Comparison of ENCODE assay signal across 28 cellular contexts in the genomic region with DNA sequence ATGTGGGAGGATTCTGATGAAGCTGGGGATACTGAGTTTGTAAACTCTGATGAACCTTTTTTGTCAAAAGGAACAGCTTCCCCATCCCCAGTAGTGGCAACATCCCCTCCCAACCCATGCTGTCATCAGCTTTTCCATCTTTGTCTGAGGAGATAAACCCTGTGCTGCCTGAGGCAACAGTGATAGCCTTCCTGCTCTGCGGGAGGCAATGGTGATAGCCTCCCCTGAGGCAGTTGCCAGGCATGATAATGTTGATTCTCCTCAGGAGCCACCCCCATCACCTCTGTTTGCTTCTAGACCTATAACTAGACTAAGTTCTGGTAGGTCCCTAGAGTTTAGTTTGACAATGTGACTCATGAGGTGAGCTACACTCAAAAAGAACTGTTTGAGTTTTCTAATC.
"Had no signal": no experiment of that assay in that cellular context is flagged by ENCODE, and none has a peak within 500 bp of the region (broad histone marks: within the 10 kb centered on the region; RNA-seq: fewer than 3 reads in every experiment).

No MANE protein-coding gene starts in this region.

- H3K36me3 Mint-ChIP-seq: natural killer cell; stimulated activated memory B cell treated with anti-CD40 and anti-IgM and Interleukin-4, amounts not matched to agents 10 μg/mL and 1 μg/mL and 100 μg/mL, for 72 hours had no signal

- H3K27ac Mint-ChIP-seq: natural killer cell; nephron; neural progenitor cell; progenitor cell of endocrine pancreas; stimulated activated memory B cell treated with anti-CD40 and anti-IgM and Interleukin-4, amounts not matched to agents 10 μg/mL and 1 μg/mL and 100 μg/mL, for 72 hours; stimulated activated naive CD8-positive, alpha-beta T cell treated with anti-CD3 and anti-CD28 coated beads, Interleukin-15, amount 100 ng/mL, for 72 hours had no signal

- H3K36me3 ChIP-seq: neural progenitor cell, ovary, right lobe of liver, sigmoid colon, suprapubic skin, tibial artery, transverse colon, upper lobe of left lung, vagina had no signal

- H3K4me3 Mint-ChIP-seq: natural killer cell; nephron; neural progenitor cell; stimulated activated memory B cell treated with anti-CD40 and anti-IgM and Interleukin-4, amounts not matched to agents 10 μg/mL and 1 μg/mL and 100 μg/mL, for 72 hours; stimulated activated naive CD8-positive, alpha-beta T cell treated with anti-CD3 and anti-CD28 coated beads, Interleukin-15, amount 100 ng/mL, for 72 hours had no signal

- H3K9ac ChIP-seq: neural progenitor cell, parathyroid adenoma had no signal

- H3K4me1 Mint-ChIP-seq: natural killer cell; nephron; neural progenitor cell; stimulated activated memory B cell treated with anti-CD40 and anti-IgM and Interleukin-4, amounts not matched to agents 10 μg/mL and 1 μg/mL and 100 μg/mL, for 72 hours; stimulated activated naive CD8-positive, alpha-beta T cell treated with anti-CD3 and anti-CD28 coated beads, Interleukin-15, amount 100 ng/mL, for 72 hours had no signal

- DNase-seq: natural killer cell; occipital lobe; ovary; posterior cingulate gyrus; psoas muscle; right cardiac atrium; right lobe of liver; sigmoid colon; small intestine; stimulated activated CD4-positive, alpha-beta T cell treated with anti-CD3 and anti-CD28 coated beads, Interleukin-15, amount 100 ng/mL, for 24 hours; stimulated activated CD4-positive, alpha-beta T cell treated with anti-CD3 and anti-CD28 coated beads, Interleukin-4, amount 100 ng/mL, for 1 hour; stimulated activated CD4-positive, alpha-beta T cell treated with anti-CD3 and anti-CD28 coated beads, Interleukin-4, amount 100 ng/mL, for 4 hours; stimulated activated CD8-positive, alpha-beta memory T cell treated with anti-CD3 and anti-CD28 coated beads, Interleukin-4, amount 100 ng/mL, for 48 hours; stimulated activated naive CD4-positive, alpha-beta T cell; stimulated activated naive CD8-positive, alpha-beta T cell treated with anti-CD3 and anti-CD28 coated beads, Interleukin-15, amount 100 ng/mL, for 72 hours; stimulated activated naive CD8-positive, alpha-beta T cell treated with anti-CD3 and anti-CD28 coated beads, Interleukin-15, Interleukin-2, amounts not matched to agents 100 U/mL and 50 U/mL, for 24 hours; substantia nigra; testis; tibial artery; transverse colon; upper lobe of left lung had no signal

- H3K27ac ChIP-seq: neural progenitor cell, ovary, parathyroid adenoma, psoas muscle, right lobe of liver, sigmoid colon, suprapubic skin, testis, tibial artery, transverse colon, upper lobe of left lung, vagina had no signal

- H3K4me1 ChIP-seq: neural progenitor cell, parathyroid adenoma, psoas muscle, right lobe of liver, sigmoid colon, suprapubic skin, testis, tibial artery, transverse colon, upper lobe of left lung, vagina had no signal

- H3K27me3 ChIP-seq: neural progenitor cell, ovary, right lobe of liver, sigmoid colon, suprapubic skin, testis, tibial artery, transverse colon, upper lobe of left lung, vagina had no signal

- H3K27me3 Mint-ChIP-seq: progenitor cell of endocrine pancreas; stimulated activated memory B cell treated with anti-CD40 and anti-IgM and Interleukin-4, amounts not matched to agents 10 μg/mL and 1 μg/mL and 100 μg/mL, for 72 hours; stimulated activated naive CD8-positive, alpha-beta T cell treated with anti-CD3 and anti-CD28 coated beads, Interleukin-15, amount 100 ng/mL, for 72 hours had no signal

- H3K4me2 ChIP-seq: neural progenitor cell had no signal

- H3K79me2 ChIP-seq: parathyroid adenoma had no signal

- H3K4me3 ChIP-seq: neural progenitor cell, ovary, psoas muscle, right lobe of liver, sigmoid colon, suprapubic skin, testis, tibial artery, transverse colon, upper lobe of left lung, vagina had no signal
